ENCODE assay signal across 1 cellular context in the genomic region with DNA sequence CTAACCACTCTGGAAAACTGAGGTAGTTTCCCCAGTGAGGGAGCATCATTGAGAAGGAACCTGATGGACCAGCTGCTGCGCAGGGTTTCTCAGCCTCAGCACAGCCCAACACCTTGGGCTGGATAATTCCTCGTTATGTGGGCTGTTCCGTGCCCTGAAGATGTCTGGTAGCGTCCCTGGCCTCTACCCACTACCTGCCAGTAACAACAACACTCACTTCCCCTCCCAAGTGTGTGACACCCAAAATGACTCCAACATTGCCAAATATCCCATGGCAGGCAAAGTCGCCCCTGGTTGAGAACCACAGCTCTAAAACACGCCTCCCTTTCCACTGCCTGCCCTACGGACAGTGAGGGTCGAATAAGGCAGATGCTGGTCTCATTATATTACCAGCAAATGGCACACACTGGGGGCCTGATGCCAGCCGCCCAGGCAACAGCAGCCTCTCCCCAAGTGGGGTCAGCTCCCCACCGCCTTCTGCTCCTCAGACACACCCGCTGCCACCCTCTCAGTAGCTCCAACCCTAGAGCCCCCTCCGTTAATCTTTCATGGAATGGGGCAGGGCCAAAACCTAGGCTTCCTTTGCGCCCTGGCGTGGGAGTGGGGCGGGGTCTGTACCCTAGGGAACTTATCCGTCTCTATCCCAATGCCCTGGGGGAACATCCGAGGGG.
TF ChIP-seq lines count a peak whose summit lies in the region.

No MANE protein-coding gene starts in this region.

TF ChIP-seq in K562, 482 proteins besides CTCF, POLR2A, EP300 and RAD21:
- TF ChIP-seq, protein P1, sequence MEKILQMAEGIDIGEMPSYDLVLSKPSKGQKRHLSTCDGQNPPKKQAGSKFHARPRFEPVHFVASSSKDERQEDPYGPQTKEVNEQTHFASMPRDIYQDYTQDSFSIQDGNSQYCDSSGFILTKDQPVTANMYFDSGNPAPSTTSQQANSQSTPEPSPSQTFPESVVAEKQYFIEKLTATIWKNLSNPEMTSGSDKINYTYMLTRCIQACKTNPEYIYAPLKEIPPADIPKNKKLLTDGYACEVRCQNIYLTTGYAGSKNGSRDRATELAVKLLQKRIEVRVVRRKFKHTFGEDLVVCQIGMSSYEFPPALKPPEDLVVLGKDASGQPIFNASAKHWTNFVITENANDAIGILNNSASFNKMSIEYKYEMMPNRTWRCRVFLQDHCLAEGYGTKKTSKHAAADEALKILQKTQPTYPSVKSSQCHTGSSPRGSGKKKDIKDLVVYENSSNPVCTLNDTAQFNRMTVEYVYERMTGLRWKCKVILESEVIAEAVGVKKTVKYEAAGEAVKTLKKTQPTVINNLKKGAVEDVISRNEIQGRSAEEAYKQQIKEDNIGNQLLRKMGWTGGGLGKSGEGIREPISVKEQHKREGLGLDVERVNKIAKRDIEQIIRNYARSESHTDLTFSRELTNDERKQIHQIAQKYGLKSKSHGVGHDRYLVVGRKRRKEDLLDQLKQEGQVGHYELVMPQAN (IDR thresholded peaks at IDR 0.05; ENCODE audit: borderline replicate concordance), result no peak
- TF ChIP-seq ZNF184 (CRISPR knock-in tag; IDR thresholded peaks at IDR 0.05) (no peak), HDAC2 (IDR thresholded peaks at IDR 0.05) (no peak), SAFB (IDR thresholded peaks at IDR 0.05; ENCODE audit: borderline replicate concordance, low read depth, low read length) (no peak), RAD51 (IDR thresholded peaks at IDR 0.05; ENCODE audit: borderline replicate concordance, low read depth) (no peak)
- TF ChIP-seq, protein P2, sequence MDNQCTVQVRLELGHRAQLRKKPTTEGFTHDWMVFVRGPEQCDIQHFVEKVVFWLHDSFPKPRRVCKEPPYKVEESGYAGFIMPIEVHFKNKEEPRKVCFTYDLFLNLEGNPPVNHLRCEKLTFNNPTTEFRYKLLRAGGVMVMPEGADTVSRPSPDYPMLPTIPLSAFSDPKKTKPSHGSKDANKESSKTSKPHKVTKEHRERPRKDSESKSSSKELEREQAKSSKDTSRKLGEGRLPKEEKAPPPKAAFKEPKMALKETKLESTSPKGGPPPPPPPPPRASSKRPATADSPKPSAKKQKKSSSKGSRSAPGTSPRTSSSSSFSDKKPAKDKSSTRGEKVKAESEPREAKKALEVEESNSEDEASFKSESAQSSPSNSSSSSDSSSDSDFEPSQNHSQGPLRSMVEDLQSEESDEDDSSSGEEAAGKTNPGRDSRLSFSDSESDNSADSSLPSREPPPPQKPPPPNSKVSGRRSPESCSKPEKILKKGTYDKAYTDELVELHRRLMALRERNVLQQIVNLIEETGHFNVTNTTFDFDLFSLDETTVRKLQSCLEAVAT (IDR thresholded peaks at IDR 0.05), result no peak
TF ChIP-seq in K562: peak in this region for 0.
